In the genomic region with DNA sequence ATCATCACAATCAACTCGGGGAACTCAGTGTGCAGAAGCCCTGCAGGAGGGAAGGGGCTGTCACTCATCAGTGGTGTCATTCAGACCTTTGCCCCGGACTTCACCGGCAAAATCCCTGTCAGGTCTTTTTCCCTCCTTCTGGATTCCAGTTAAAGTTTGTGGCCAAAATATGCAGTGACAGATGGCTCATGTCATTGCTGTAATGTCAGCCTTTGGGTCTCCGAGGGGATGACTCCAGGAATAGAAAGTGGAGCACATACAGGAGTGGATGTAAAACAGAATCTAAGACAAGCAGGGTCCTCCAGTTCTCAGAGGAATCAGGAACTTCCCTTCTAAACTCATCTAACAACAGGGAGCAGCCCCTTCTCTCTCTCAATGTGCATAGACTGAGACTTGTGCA, we compare ENCODE assay signal across 1 cellular context.
TF ChIP-seq lines count a peak whose summit lies in the region.

No MANE protein-coding gene starts in this region.

TF ChIP-seq in SK-N-SH treated with all-trans-retinoic acid at 6 μM for 48 hours, 23 proteins besides CTCF, POLR2A, EP300 and RAD21 (continued from another document):
- TF ChIP-seq, protein P1, sequence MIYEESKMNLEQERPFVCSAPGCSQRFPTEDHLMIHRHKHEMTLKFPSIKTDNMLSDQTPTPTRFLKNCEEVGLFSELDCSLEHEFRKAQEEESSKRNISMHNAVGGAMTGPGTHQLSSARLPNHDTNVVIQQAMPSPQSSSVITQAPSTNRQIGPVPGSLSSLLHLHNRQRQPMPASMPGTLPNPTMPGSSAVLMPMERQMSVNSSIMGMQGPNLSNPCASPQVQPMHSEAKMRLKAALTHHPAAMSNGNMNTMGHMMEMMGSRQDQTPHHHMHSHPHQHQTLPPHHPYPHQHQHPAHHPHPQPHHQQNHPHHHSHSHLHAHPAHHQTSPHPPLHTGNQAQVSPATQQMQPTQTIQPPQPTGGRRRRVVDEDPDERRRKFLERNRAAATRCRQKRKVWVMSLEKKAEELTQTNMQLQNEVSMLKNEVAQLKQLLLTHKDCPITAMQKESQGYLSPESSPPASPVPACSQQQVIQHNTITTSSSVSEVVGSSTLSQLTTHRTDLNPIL (CRISPR knock-in tag; IDR thresholded peaks at IDR 0.05; ENCODE audit: low read depth) = no peak
- TF ChIP-seq OSR1 (CRISPR knock-in tag; IDR thresholded peaks at IDR 0.05) (no peak), CSDC2 (CRISPR knock-in tag; IDR thresholded peaks at IDR 0.05) (no peak), RARB (CRISPR knock-in tag; IDR thresholded peaks at IDR 0.05) (no peak), BACH2 (CRISPR knock-in tag; IDR thresholded peaks at IDR 0.05; ENCODE audit: borderline replicate concordance) (no peak), ARNTL (CRISPR knock-in tag; IDR thresholded peaks at IDR 0.05; ENCODE audit: borderline replicate concordance, low read depth) (no peak), PPARA (CRISPR knock-in tag; IDR thresholded peaks at IDR 0.05; ENCODE audit: borderline replicate concordance) (no peak), TOX (CRISPR knock-in tag; IDR thresholded peaks at IDR 0.05; ENCODE audit: borderline replicate concordance) (no peak)
- TF ChIP-seq, protein P2, sequence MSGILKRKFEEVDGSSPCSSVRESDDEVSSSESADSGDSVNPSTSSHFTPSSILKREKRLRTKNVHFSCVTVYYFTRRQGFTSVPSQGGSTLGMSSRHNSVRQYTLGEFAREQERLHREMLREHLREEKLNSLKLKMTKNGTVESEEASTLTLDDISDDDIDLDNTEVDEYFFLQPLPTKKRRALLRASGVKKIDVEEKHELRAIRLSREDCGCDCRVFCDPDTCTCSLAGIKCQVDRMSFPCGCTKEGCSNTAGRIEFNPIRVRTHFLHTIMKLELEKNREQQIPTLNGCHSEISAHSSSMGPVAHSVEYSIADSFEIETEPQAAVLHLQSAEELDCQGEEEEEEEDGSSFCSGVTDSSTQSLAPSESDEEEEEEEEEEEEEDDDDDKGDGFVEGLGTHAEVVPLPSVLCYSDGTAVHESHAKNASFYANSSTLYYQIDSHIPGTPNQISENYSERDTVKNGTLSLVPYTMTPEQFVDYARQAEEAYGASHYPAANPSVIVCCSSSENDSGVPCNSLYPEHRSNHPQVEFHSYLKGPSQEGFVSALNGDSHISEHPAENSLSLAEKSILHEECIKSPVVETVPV (CRISPR knock-in tag; IDR thresholded peaks at IDR 0.05) = no peak
